In genomic region chr19:18420931-18421330, GRCh38 we compare ENCODE assay signal across 11 cellular contexts. TPM values are rescaled to one million over a fixed set of nuclear protein-coding genes. Genes with fewer than 3 reads are reported as not detected.
DNase-seq lines count a peak whose midpoint lies in the region; ATAC-seq lines count a peak whose summit lies in the region.
"Had no signal": no experiment of that assay in that cellular context is flagged by ENCODE, and none has a peak within 500 bp of the region (broad histone marks: within the 10 kb centered on the region; RNA-seq: fewer than 3 reads in every experiment).

No MANE protein-coding gene starts in this region.

- H3K27ac ChIP-seq in naive thymus-derived CD4-positive, alpha-beta T cell (ENCODE audit: low read depth, low read length), result peak overlapping the region; percentile 31

- POLR2A ChIA-PET in naive thymus-derived CD4-positive, alpha-beta T cell (lab: Charles Lee), result interaction anchor here (0.8 kb wide), 1 partner anchor 15 kb away, joined by 3 read pairs; no protein-coding TSS in a partner anchor

- H3K4me1 ChIP-seq in naive thymus-derived CD4-positive, alpha-beta T cell (ENCODE audit: control insufficient read depth in 2 of 2, insufficient read depth in 2 of 2, low read length in 2 of 2), result peaks cover 52 to 70% of the 10 kb centered on the region in 2 donors

- H3K27me3 ChIP-seq in naive thymus-derived CD4-positive, alpha-beta T cell (ENCODE audit: control insufficient read depth in 2 of 2, insufficient read depth in 2 of 2, low read length in 2 of 2), result peaks cover 0 to 14% of the 10 kb centered on the region in 2 donors

- peak overlapping the region; percentile 94 for H3K4me3 Mint-ChIP-seq in stimulated activated naive CD8-positive, alpha-beta T cell treated with anti-CD3 and anti-CD28 coated beads, Interleukin-15, Interleukin-2, amounts not matched to agents 100 ng/mL and 50 ng/mL, for 24 hours
- peak overlapping the region; percentile 79 to 92 (median 84) for H3K4me3 Mint-ChIP-seq in naive thymus-derived CD4-positive, alpha-beta T cell

- H3K9me3 Mint-ChIP-seq in stimulated activated naive CD8-positive, alpha-beta T cell treated with anti-CD3 and anti-CD28 coated beads, Interleukin-15, Interleukin-2, amounts not matched to agents 100 ng/mL and 50 ng/mL, for 24 hours, result no peaks in the 10 kb centered on the region
- H3K9me3 Mint-ChIP-seq in naive thymus-derived CD4-positive, alpha-beta T cell, result peaks cover 0 to 1% (median 0%) of the 10 kb centered on the region in 11 donors

- H3K36me3 ChIP-seq in naive thymus-derived CD4-positive, alpha-beta T cell (ENCODE audit: control insufficient read depth in 2 of 3, insufficient read depth in 3 of 3, low read length in 3 of 3), result no peaks in the 10 kb centered on the region

- no peak for ATAC-seq in stimulated activated naive CD8-positive, alpha-beta T cell treated with anti-CD3 and anti-CD28 coated beads, Interleukin-15, Interleukin-2, amounts not matched to agents 100 U/mL and 50 U/mL, for 24 hours
- ATAC-seq in naive thymus-derived CD4-positive, alpha-beta T cell, result no peak
- ATAC-seq in GM18858 (IDR thresholded peaks at IDR 0.05; ENCODE audit: unreplicated experiment) (no peak), HG02678 (IDR thresholded peaks at IDR 0.05; ENCODE audit: unreplicated experiment) (no peak), GM21825 (IDR thresholded peaks at IDR 0.05; ENCODE audit: unreplicated experiment) (no peak), HG02852 (IDR thresholded peaks at IDR 0.05; ENCODE audit: unreplicated experiment) (no peak)

- H3K27me3 Mint-ChIP-seq in stimulated activated naive CD8-positive, alpha-beta T cell treated with anti-CD3 and anti-CD28 coated beads, Interleukin-15, Interleukin-2, amounts not matched to agents 100 ng/mL and 50 ng/mL, for 24 hours, result peaks cover 9% of the 10 kb centered on the region
- H3K27me3 Mint-ChIP-seq in naive thymus-derived CD4-positive, alpha-beta T cell, result peaks cover 8 to 21% (median 13%) of the 10 kb centered on the region in 5 donors

- no peaks in the 10 kb centered on the region for H3K9me3 ChIP-seq in naive thymus-derived CD4-positive, alpha-beta T cell (ENCODE audit: control insufficient read depth in 2 of 3, low read length in 3 of 3)

- intact Hi-C loops in naive thymus-derived CD4-positive, alpha-beta T cell (cut with micrococcal nuclease), result loop anchor here in 1 of 2 donors (1.0 kb wide), 1 partner anchor 8 kb away; no protein-coding TSS in a partner anchor

- CTCF ChIA-PET in naive thymus-derived CD4-positive, alpha-beta T cell (lab: Charles Lee), result interaction anchor here (0.6 to 2.1 kb wide), 3 partner anchors 10 to 1447 kb away, joined by 3 to 7 read pairs (median 4); no protein-coding TSS in a partner anchor

- peak overlapping the region; percentile 47 for H3K4me3 ChIP-seq in naive thymus-derived CD4-positive, alpha-beta T cell (ENCODE audit: low read length)

- no peaks in the 10 kb centered on the region for H3K36me3 Mint-ChIP-seq in stimulated activated naive CD8-positive, alpha-beta T cell treated with anti-CD3 and anti-CD28 coated beads, Interleukin-15, Interleukin-2, amounts not matched to agents 100 ng/mL and 50 ng/mL, for 24 hours (ENCODE audit: low read depth)
- peaks cover 0 to 8% (median 0%) of the 10 kb centered on the region in 5 donors for H3K36me3 Mint-ChIP-seq in naive thymus-derived CD4-positive, alpha-beta T cell

- no peak overlapping the region for H3K27ac Mint-ChIP-seq in stimulated activated naive CD8-positive, alpha-beta T cell treated with anti-CD3 and anti-CD28 coated beads, Interleukin-15, Interleukin-2, amounts not matched to agents 100 ng/mL and 50 ng/mL, for 24 hours
- peak overlapping the region in 5 of 9 donors; percentile 14 to 90 (median 63) for H3K27ac Mint-ChIP-seq in naive thymus-derived CD4-positive, alpha-beta T cell

- no peak for DNase-seq in stimulated activated naive CD8-positive, alpha-beta T cell treated with anti-CD3 and anti-CD28 coated beads, Interleukin-15, Interleukin-2, amounts not matched to agents 100 U/mL and 50 U/mL, for 24 hours
- peak; percentile 1 for DNase-seq in astrocyte of the hippocampus (ENCODE audit: low read depth, low spot score)
- DNase-seq in naive thymus-derived CD4-positive, alpha-beta T cell, result no peak
- DNase-seq: Kasumi-1 had no signal

- peaks cover 72% of the 10 kb centered on the region for H3K4me1 Mint-ChIP-seq in stimulated activated naive CD8-positive, alpha-beta T cell treated with anti-CD3 and anti-CD28 coated beads, Interleukin-15, Interleukin-2, amounts not matched to agents 100 ng/mL and 50 ng/mL, for 24 hours (ENCODE audit: low read depth)
- peaks cover 44 to 80% (median 69%) of the 10 kb centered on the region in 7 donors for H3K4me1 Mint-ChIP-seq in naive thymus-derived CD4-positive, alpha-beta T cell

RNA-seq across cellular contexts. Expression of gene SSBP4, which starts 1.7 kb away (rescaled TPM):
- 100 to 1,000 TPM in 1 of 5 experiments, 10 to 100 TPM in 4; 27.0 to 185 (median 40.7) TPM for total RNA-seq in naive thymus-derived CD4-positive, alpha-beta T cell
- polyA plus RNA-seq in naive thymus-derived CD4-positive, alpha-beta T cell, result 10 to 100 TPM; 33.5 to 42.8 TPM

RNA-seq across cellular contexts. Expression of gene ISYNA1, which starts 17.0 kb away (rescaled TPM):
- total RNA-seq in naive thymus-derived CD4-positive, alpha-beta T cell, result 10 to 100 TPM in 4 of 5 experiments, 1 to 10 TPM in 1; 9.5 to 42.5 (median 42.0) TPM
- polyA plus RNA-seq in naive thymus-derived CD4-positive, alpha-beta T cell, result 10 to 100 TPM; 21.9 to 29.0 TPM

RNA-seq across cellular contexts. Expression of gene LRRC25, which starts 23.5 kb away (rescaled TPM):
- 10 to 100 TPM in 1 of 5 experiments, 1 to 10 TPM in 2, under 1 TPM in 2; 0.15 to 68.6 (median 1.2) TPM for total RNA-seq in naive thymus-derived CD4-positive, alpha-beta T cell
- under 1 TPM; 0.20 to 0.44 TPM for polyA plus RNA-seq in naive thymus-derived CD4-positive, alpha-beta T cell
- total RNA-seq: dermis microvascular lymphatic vessel endothelial cell, myocyte had no signal

RNA-seq across cellular contexts. Expression of gene GDF15, which starts 35.0 kb away (rescaled TPM):
- total RNA-seq in naive thymus-derived CD4-positive, alpha-beta T cell, result under 1 TPM in 4 of 5 experiments, not detected in 1; 0.32 to 0.73 (median 0.58) TPM
- not detected for polyA plus RNA-seq in naive thymus-derived CD4-positive, alpha-beta T cell
